Comparison of ENCODE assay signal across 11 cellular contexts in genomic region chr1:8602471-8603219, GRCh38.
DNase-seq lines count a peak whose midpoint lies in the region; ATAC-seq lines count a peak whose summit lies in the region.
"Had no signal": no experiment of that assay in that cellular context is flagged by ENCODE, and none has a peak within 500 bp of the region (broad histone marks: within the 10 kb centered on the region; RNA-seq: fewer than 3 reads in every experiment).

No MANE protein-coding gene starts in this region.

- peak overlapping the region; percentile 35 for H3K4me3 Mint-ChIP-seq in activated CD4-positive, alpha-beta T cell treated with anti-CD3 and anti-CD28 coated beads for 36 hours
- H3K4me3 Mint-ChIP-seq in T-helper 1 cell treated with Interleukin-12 subunit alpha and Interleukin-12 subunit beta and Interleukin-4 antibody, amounts not matched to agents 30 μg/mL and 1 μg/mL, for 36 hours = peak overlapping the region; percentile 49
- peak overlapping the region; percentile 61 for H3K4me3 Mint-ChIP-seq in central memory CD8-positive, alpha-beta T cell
- H3K4me3 Mint-ChIP-seq in stimulated activated memory B cell treated with anti-CD40 and anti-IgM and Interleukin-4, amounts not matched to agents 10 μg/mL and 1 μg/mL and 100 μg/mL, for 72 hours = no peak overlapping the region

- H3K9me3 Mint-ChIP-seq in activated CD4-positive, alpha-beta T cell treated with anti-CD3 and anti-CD28 coated beads for 36 hours (ENCODE audit: low read depth) = peaks cover 2% of the 10 kb centered on the region
- H3K9me3 Mint-ChIP-seq in T-helper 1 cell treated with Interleukin-12 subunit alpha and Interleukin-12 subunit beta and Interleukin-4 antibody, amounts not matched to agents 30 μg/mL and 1 μg/mL, for 36 hours = no peaks in the 10 kb centered on the region
- H3K9me3 Mint-ChIP-seq in central memory CD8-positive, alpha-beta T cell = no peaks in the 10 kb centered on the region
- H3K9me3 Mint-ChIP-seq in stimulated activated memory B cell treated with anti-CD40 and anti-IgM and Interleukin-4, amounts not matched to agents 10 μg/mL and 1 μg/mL and 100 μg/mL, for 72 hours = no peaks in the 10 kb centered on the region

- peaks cover 10% of the 10 kb centered on the region for H3K36me3 Mint-ChIP-seq in activated CD4-positive, alpha-beta T cell treated with anti-CD3 and anti-CD28 coated beads for 36 hours (ENCODE audit: low read depth)
- peaks cover 15% of the 10 kb centered on the region for H3K36me3 Mint-ChIP-seq in T-helper 1 cell treated with Interleukin-12 subunit alpha and Interleukin-12 subunit beta and Interleukin-4 antibody, amounts not matched to agents 30 μg/mL and 1 μg/mL, for 36 hours (ENCODE audit: low read depth)
- H3K36me3 Mint-ChIP-seq in central memory CD8-positive, alpha-beta T cell (ENCODE audit: insufficient read depth) = peaks cover 3% of the 10 kb centered on the region
- peaks cover 30% of the 10 kb centered on the region for H3K36me3 Mint-ChIP-seq in stimulated activated memory B cell treated with anti-CD40 and anti-IgM and Interleukin-4, amounts not matched to agents 10 μg/mL and 1 μg/mL and 100 μg/mL, for 72 hours

- H3K27ac Mint-ChIP-seq in activated CD4-positive, alpha-beta T cell treated with anti-CD3 and anti-CD28 coated beads for 36 hours = peak overlapping the region; percentile 94
- peak overlapping the region; percentile 58 for H3K27ac Mint-ChIP-seq in T-helper 1 cell treated with Interleukin-12 subunit alpha and Interleukin-12 subunit beta and Interleukin-4 antibody, amounts not matched to agents 30 μg/mL and 1 μg/mL, for 36 hours
- peak overlapping the region; percentile 90 for H3K27ac Mint-ChIP-seq in central memory CD8-positive, alpha-beta T cell (ENCODE audit: low read depth)
- peak overlapping the region; percentile 92 for H3K27ac Mint-ChIP-seq in stimulated activated memory B cell treated with anti-CD40 and anti-IgM and Interleukin-4, amounts not matched to agents 10 μg/mL and 1 μg/mL and 100 μg/mL, for 72 hours

- ATAC-seq in activated CD4-positive, alpha-beta T cell treated with anti-CD3 and anti-CD28 coated beads for 36 hours = peak; percentile 50
- peak; percentile 54 for ATAC-seq in central memory CD8-positive, alpha-beta T cell (replicated peaks; ENCODE audit: extremely low read depth, poor library complexity, severe bottlenecking)
- no peak for ATAC-seq in stimulated activated memory B cell treated with anti-CD40 and anti-IgM and Interleukin-4, amounts not matched to agents 10 μg/mL and 1 μg/mL and 100 μg/mL, for 72 hours

- POLR2A ChIA-PET in activated CD4-positive, alpha-beta T cell treated with anti-CD3 and anti-CD28 coated beads for 36 hours (lab: Charles Lee) = interaction anchor here (0.7 kb wide), 1 partner anchor 42 kb away, joined by 3 read pairs; no protein-coding TSS in a partner anchor

- intact Hi-C loops in activated CD4-positive, alpha-beta T cell treated with anti-CD3 and anti-CD28 coated beads for 36 hours (cut with DNase I, micrococcal nuclease) = loop anchor here (5.0 kb wide), 3 partner anchors 40 to 100 kb away; no protein-coding TSS in a partner anchor

- CTCF ChIA-PET in activated CD4-positive, alpha-beta T cell treated with anti-CD3 and anti-CD28 coated beads for 36 hours (lab: Charles Lee) = interaction anchor here (0.6 to 3.9 kb wide), 12 partner anchors 15 to 305 kb away, joined by 3 to 16 read pairs (median 3); no protein-coding TSS in a partner anchor

- peaks cover 57% of the 10 kb centered on the region for H3K4me1 Mint-ChIP-seq in activated CD4-positive, alpha-beta T cell treated with anti-CD3 and anti-CD28 coated beads for 36 hours
- H3K4me1 Mint-ChIP-seq in T-helper 1 cell treated with Interleukin-12 subunit alpha and Interleukin-12 subunit beta and Interleukin-4 antibody, amounts not matched to agents 30 μg/mL and 1 μg/mL, for 36 hours (ENCODE audit: low read depth) = peaks cover 34% of the 10 kb centered on the region
- peaks cover 28% of the 10 kb centered on the region for H3K4me1 Mint-ChIP-seq in central memory CD8-positive, alpha-beta T cell
- peaks cover 40% of the 10 kb centered on the region for H3K4me1 Mint-ChIP-seq in stimulated activated memory B cell treated with anti-CD40 and anti-IgM and Interleukin-4, amounts not matched to agents 10 μg/mL and 1 μg/mL and 100 μg/mL, for 72 hours

- no peaks in the 10 kb centered on the region for H3K27me3 Mint-ChIP-seq in activated CD4-positive, alpha-beta T cell treated with anti-CD3 and anti-CD28 coated beads for 36 hours
- H3K27me3 Mint-ChIP-seq in T-helper 1 cell treated with Interleukin-12 subunit alpha and Interleukin-12 subunit beta and Interleukin-4 antibody, amounts not matched to agents 30 μg/mL and 1 μg/mL, for 36 hours (ENCODE audit: low read depth) = no peaks in the 10 kb centered on the region
- H3K27me3 Mint-ChIP-seq in central memory CD8-positive, alpha-beta T cell = no peaks in the 10 kb centered on the region
- H3K27me3 Mint-ChIP-seq in stimulated activated memory B cell treated with anti-CD40 and anti-IgM and Interleukin-4, amounts not matched to agents 10 μg/mL and 1 μg/mL and 100 μg/mL, for 72 hours = no peaks in the 10 kb centered on the region

- peak; percentile 70 for DNase-seq in activated CD4-positive, alpha-beta T cell treated with anti-CD3 and anti-CD28 coated beads for 36 hours
- DNase-seq in activated CD4-positive, alpha-beta T cell treated with anti-CD3 and anti-CD28 coated beads for 1 hour = no peak
- no peak for DNase-seq in central memory CD8-positive, alpha-beta T cell (ENCODE audit: low spot score in 2 of 2)
- DNase-seq in cerebellar nuclear complex (lab: John Stamatoyannopoulos, UW) (no peak), amygdala (lab: John Stamatoyannopoulos, UW) (no peak), HuH-7 (ENCODE audit: low spot score) (no peak)
- DNase-seq: esophagus squamous epithelium, OCI-M1, spleen had no signal
